Comparison of ENCODE assay signal across 19 cellular contexts in genomic region chr13:51795419-51795818, GRCh38. TPM values are rescaled to one million over a fixed set of nuclear protein-coding genes. Genes with fewer than 3 reads are reported as not detected.
A peak's percentile ranks its signal among the peaks of the same experiment; 100 is the strongest.
DNase-seq lines count a peak whose midpoint lies in the region; ATAC-seq and TF ChIP-seq lines count a peak whose summit lies in the region.
"Had no signal": no experiment of that assay in that cellular context is flagged by ENCODE, and none has a peak within 500 bp of the region (broad histone marks: within the 10 kb centered on the region; RNA-seq: fewer than 3 reads in every experiment).

No MANE protein-coding gene starts in this region.

- POLR2A ChIA-PET in OCI-LY7 (lab: Charles Lee), result interaction anchor here (0.6 to 1.8 kb wide), 11 partner anchors 11 to 375 kb away, joined by 3 to 7 read pairs (median 4); partner anchors contain the start of gene INTS6

- TF ChIP-seq CTCF in OCI-LY7 (conservative IDR thresholded peaks at IDR 0.05; ENCODE audit: low read length), result no peak

- intact Hi-C loops in OCI-LY7 (cut with micrococcal nuclease; ENCODE audit: unreplicated experiment), result loop anchor here (2.0 kb wide), 1 partner anchor 343 kb away; the partner anchor contains the start of gene INTS6

- BruUV-seq in OCI-LY7 (replicated peaks; lab: Mats Ljungman, UMichigan), result no TSS peak

- no peak overlapping the region for H3K4me3 Mint-ChIP-seq in memory B cell

- H3K4me2 ChIP-seq in OCI-LY7 (ENCODE audit: low read length), result peak overlapping the region; percentile 75

- no peaks in the 10 kb centered on the region for H3K36me3 ChIP-seq in OCI-LY7 (ENCODE audit: insufficient read depth, low read length)
- H3K36me3 ChIP-seq: MG63 had no signal

- no peaks in the 10 kb centered on the region for H4K20me1 ChIP-seq in OCI-LY7 (ENCODE audit: insufficient read depth, low read length)

- H3K4me3 ChIP-seq in OCI-LY7 (ENCODE audit: low read depth, low read length, poor library complexity, severe bottlenecking), result no peak overlapping the region
- H3K4me3 ChIP-seq: MG63 had no signal

- no peaks in the 10 kb centered on the region for H3K79me2 ChIP-seq in OCI-LY7 (ENCODE audit: insufficient read depth, low read depth, low read length)

- H3K9me3 Mint-ChIP-seq in memory B cell, result no peaks in the 10 kb centered on the region

- CTCF ChIA-PET in OCI-LY7 (lab: Charles Lee; ENCODE audit: unreplicated experiment), result interaction anchor here (0.6 to 1.8 kb wide), 4 partner anchors 16 to 509 kb away, joined by 3 to 6 read pairs (median 3); no protein-coding TSS in a partner anchor

- H3K27ac Mint-ChIP-seq in memory B cell, result peak overlapping the region; percentile 86

- H3K9me3 ChIP-seq in OCI-LY7 (ENCODE audit: low read length), result no peaks in the 10 kb centered on the region
- H3K9me3 ChIP-seq: MG63 had no signal

- peaks cover 71% of the 10 kb centered on the region for H3K4me1 ChIP-seq in OCI-LY7 (ENCODE audit: insufficient read depth, low read length, poor library complexity, severe bottlenecking)

- peaks cover 28% of the 10 kb centered on the region for H3K4me1 Mint-ChIP-seq in memory B cell

- DNase-seq in NCI-H2171 treated with DMSO at 0.1 percent for 48 hours (lab: John Stamatoyannopoulos, UW) (peak; percentile 49), NCI-H2171 (lab: John Stamatoyannopoulos, UW) (no peak), OCI-LY7 (ENCODE audit: low spot score) (no peak), memory B cell (ENCODE audit: low spot score in 2 of 2) (no peak), midbrain (lab: John Stamatoyannopoulos, UW) (no peak), NCI-H1105 treated with DMSO at 0.1 percent for 48 hours (lab: John Stamatoyannopoulos, UW) (no peak)
- DNase-seq: ACHN, AML-193, H7, MG63, NCI-H1417 treated with DMSO at 0.1 percent for 48 hours, NCI-H187, NCI-H748 treated with DMSO at 0.1 percent for 48 hours had no signal

- peaks cover 10% of the 10 kb centered on the region for H3K36me3 Mint-ChIP-seq in memory B cell

- H2AFZ ChIP-seq in OCI-LY7 (ENCODE audit: low read length), result no peak overlapping the region

- ATAC-seq in memory B cell (ENCODE audit: low read depth) (no peak), GM19035 (IDR thresholded peaks at IDR 0.05; ENCODE audit: unreplicated experiment) (no peak), HG03439 (IDR thresholded peaks at IDR 0.05; ENCODE audit: unreplicated experiment) (no peak)
- ATAC-seq: Panc1, SK-N-SH treated with all-trans-retinoic acid at 6 μM for 48 hours had no signal

- no peaks in the 10 kb centered on the region for H3K9me2 ChIP-seq in OCI-LY7 (ENCODE audit: insufficient read depth, low read length)

- H3K27me3 Mint-ChIP-seq in memory B cell, result no peaks in the 10 kb centered on the region

- H3K27ac ChIP-seq in OCI-LY7 (ENCODE audit: low read depth, low read length, poor library complexity, severe bottlenecking), result peak overlapping the region; percentile 79
- H3K27ac ChIP-seq: 22Rv1 had no signal

RNA-seq across cellular contexts. Expression of gene DHRS12, which starts 8.5 kb away (rescaled TPM):
- 3.4 and 3.5 TPM in 2 replicates for total RNA-seq in OCI-LY7 (2014; rRNA removed; shearing (Covaris generic))
- total RNA-seq in OCI-LY7 (2022), result 11.9 and 12.5 TPM in 2 replicates

RNA-seq across cellular contexts. Expression of gene TMEM272, which starts 49.6 kb away (rescaled TPM):
- total RNA-seq in OCI-LY7 (2014; rRNA removed; shearing (Covaris generic)), result 0.41 and 0.75 TPM in 2 replicates
- 0.46 and 0.90 TPM in 2 replicates for total RNA-seq in OCI-LY7 (2022)
- total RNA-seq: H7, LHCN-M2 had no signal
